Comparison of ENCODE assay signal across 35 cellular contexts in the genomic region with DNA sequence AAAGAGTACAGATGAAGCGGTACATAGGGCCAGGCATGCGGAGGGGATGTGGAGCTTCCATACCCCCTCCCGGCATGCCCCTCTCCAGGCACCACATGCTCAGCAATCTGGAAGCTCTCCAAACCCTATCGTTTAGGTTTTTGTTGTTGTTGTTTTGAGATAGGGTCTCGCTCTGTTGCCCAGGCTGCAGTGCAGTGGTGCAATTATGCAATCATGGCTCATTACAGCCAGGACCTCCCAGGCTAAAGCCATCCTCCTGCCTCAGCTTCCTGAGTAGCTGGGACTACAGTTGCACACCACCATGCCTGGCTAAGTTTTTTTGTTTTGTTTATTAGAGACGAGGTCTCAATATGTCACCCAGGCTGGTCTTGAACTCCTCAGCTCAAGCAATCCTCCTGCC.
"Had no signal": no experiment of that assay in that cellular context is flagged by ENCODE, and none has a peak within 500 bp of the region (broad histone marks: within the 10 kb centered on the region; RNA-seq: fewer than 3 reads in every experiment).

No MANE protein-coding gene starts in this region.

- H3K9me3 ChIP-seq: MG63 had no signal

- H3K27ac ChIP-seq: KMS-11 had no signal

- H3K9ac ChIP-seq: KMS-11 had no signal

- H3K4me2 ChIP-seq: KMS-11 had no signal

- H3K4me3 ChIP-seq: MG63 had no signal

- DNase-seq: Karpas-422, Kasumi-1, KG1, MG63, MM.1S, MV-4-11, NCI-H1048, NCI-H1092, NCI-H1092 treated with DMSO at 0.1 percent for 48 hours, NCI-H1105, NCI-H1105 treated with DMSO at 0.1 percent for 48 hours, NCI-H1417, NCI-H1417 treated with DMSO at 0.1 percent for 48 hours, NCI-H1436, NCI-H1436 treated with DMSO at 0.1 percent for 48 hours, NCI-H146, NCI-H1694, NCI-H1694 treated with DMSO at 0.1 percent for 48 hours, NCI-H187, NCI-H187 treated with DMSO at 0.1 percent for 48 hours, NCI-H1930, NCI-H2029, NCI-H2029 treated with DMSO at 0.1 percent for 48 hours, NCI-H2081, NCI-H2081 treated with DMSO at 0.1 percent for 48 hours, NCI-H2107, NCI-H2171, NCI-H2171 treated with DMSO at 0.1 percent for 48 hours, NCI-H2227 treated with DMSO at 0.1 percent for 48 hours, NCI-H226, NCI-H345, NCI-H446, NCI-H446 treated with DMSO at 0.1 percent for 48 hours, NCI-H510A had no signal

- H3K27me3 ChIP-seq: MG63 had no signal

- H3K36me3 ChIP-seq: MG63 had no signal
